In genomic region chr14:20609215-20610001, GRCh38 we compare ENCODE assay signal across 8 cellular contexts. TPM values are rescaled to one million over a fixed set of nuclear protein-coding genes. Genes with fewer than 3 reads are reported as not detected.
A peak's percentile ranks its signal among the peaks of the same experiment; 100 is the strongest.
DNase-seq lines count a peak whose midpoint lies in the region; ATAC-seq and TF ChIP-seq lines count a peak whose summit lies in the region.

No MANE protein-coding gene starts in this region.

- no peaks in the 10 kb centered on the region for H3K27me3 ChIP-seq in trophoblast cell (ENCODE audit: insufficient read depth, low read length)

- H3K27ac ChIP-seq in SK-N-MC (no peak overlapping the region), trophoblast cell (ENCODE audit: low read depth, low read length) (no peak overlapping the region)

- no peak overlapping the region for H2BK120ac ChIP-seq in trophoblast cell (ENCODE audit: insufficient read depth, low read length, poor library complexity)

- peak overlapping the region; percentile 95 for H2AFZ ChIP-seq in trophoblast cell (ENCODE audit: insufficient read depth, low read length, poor library complexity)

- DNase-seq in AG09309 (ENCODE audit: low read depth) (peak; percentile 62), NCI-H1105 (lab: John Stamatoyannopoulos, UW) (peak; percentile 79), SK-N-MC (ENCODE audit: low read depth, low spot score) (peak; percentile 89), amygdala (lab: John Stamatoyannopoulos, UW) (peak in 44 of 56 donors; percentile 16 to 88 (median 46)), left ventricle myocardium superior (peak; percentile 59), trophoblast cell (peak; percentile 69 to 98)

- no peaks in the 10 kb centered on the region for H3K79me1 ChIP-seq in trophoblast cell (ENCODE audit: low read length)

- no peak overlapping the region for H2AK5ac ChIP-seq in trophoblast cell (ENCODE audit: low read length)

- H4K91ac ChIP-seq in trophoblast cell (ENCODE audit: low read depth, low read length), result no peak overlapping the region

- H3K9me3 ChIP-seq in SK-N-MC (ENCODE audit: low read depth, low read length) (no peaks in the 10 kb centered on the region), trophoblast cell (ENCODE audit: insufficient read depth, low read depth, low read length) (no peaks in the 10 kb centered on the region)

- H2BK12ac ChIP-seq in trophoblast cell (ENCODE audit: low read length), result no peak overlapping the region

- no peaks in the 10 kb centered on the region for H3K4me1 ChIP-seq in trophoblast cell (ENCODE audit: control insufficient read depth in 1 of 2, insufficient read depth in 2 of 2, low read length in 2 of 2)

- no peak overlapping the region for H3K14ac ChIP-seq in trophoblast cell (ENCODE audit: low read length)

- H3K23ac ChIP-seq in trophoblast cell (ENCODE audit: low read length), result no peak overlapping the region

- H3K36me3 ChIP-seq in SK-N-MC (ENCODE audit: insufficient read depth, low read length), result no peaks in the 10 kb centered on the region
- H3K36me3 ChIP-seq in trophoblast cell (ENCODE audit: control insufficient read depth in 1 of 2, insufficient read depth in 2 of 2, low read length in 2 of 2), result no peaks in the 10 kb centered on the region

- H4K12ac ChIP-seq in trophoblast cell (ENCODE audit: low read depth, low read length), result peak overlapping the region; percentile 58

- H3K79me2 ChIP-seq in trophoblast cell (ENCODE audit: control insufficient read depth, insufficient read depth, low read length, poor library complexity), result peaks cover 2% of the 10 kb centered on the region

- WGBS in trophoblast cell (ENCODE audit: extremely low coverage, insufficient coverage, insufficient read length), result no CpG with 5 or more reads among the region's 44 CpGs

- intact Hi-C loops in left ventricle myocardium superior (cut with micrococcal nuclease), result loop anchor here (2.0 to 10.0 kb wide), 3 partner anchors 73 to 283 kb away; partner anchors contain the start of genes RNASE4 and TEP1

- H3K4me3 ChIP-seq in AG09309 (ENCODE audit: control insufficient read depth, low read depth, low read length), result peak overlapping the region; percentile 57
- peak overlapping the region; percentile 97 for H3K4me3 ChIP-seq in SK-N-MC
- peak overlapping the region; percentile 87 for H3K4me3 ChIP-seq in trophoblast cell (ENCODE audit: low read depth, low read length)

- H3K9ac ChIP-seq in SK-N-MC (ENCODE audit: insufficient read length) (peak overlapping the region; percentile 75), trophoblast cell (ENCODE audit: low read length) (no peak overlapping the region)

- H2BK5ac ChIP-seq in trophoblast cell (ENCODE audit: low read depth, low read length, poor library complexity), result no peak overlapping the region

- peak; percentile 90 for TF ChIP-seq CTCF in AG09309 (IDR thresholded peaks at IDR 0.05; ENCODE audit: control insufficient read depth, insufficient read depth, low read depth, low read length, missing control alignments)

- H3K4me2 ChIP-seq in trophoblast cell (ENCODE audit: low read length), result peak overlapping the region; percentile 68

- no peak overlapping the region for H4K8ac ChIP-seq in trophoblast cell (ENCODE audit: low read depth, low read length)

- H3K18ac ChIP-seq in trophoblast cell (ENCODE audit: low read length), result no peak overlapping the region

- no peak overlapping the region for H3K4ac ChIP-seq in trophoblast cell (ENCODE audit: low read depth, low read length)

- peak; percentile 22 for ATAC-seq in GM19372 (IDR thresholded peaks at IDR 0.05; ENCODE audit: low read depth, unreplicated experiment)
- ATAC-seq in left ventricle myocardium superior, result peak; percentile 65
- no peak for ATAC-seq in HG03025 (IDR thresholded peaks at IDR 0.05; ENCODE audit: low FRiP score, unreplicated experiment)

RNA-seq across cellular contexts. Expression of gene RNASE12, which starts 18.2 kb away (rescaled TPM):
- not detected for total RNA-seq in left ventricle myocardium superior
- polyA plus RNA-seq in trophoblast cell (2013), result not detected in 2 replicates

RNA-seq across cellular contexts. Expression of gene RNASE11, which starts 21.6 kb away (rescaled TPM):
- not detected for total RNA-seq in left ventricle myocardium superior
- not detected in 2 replicates for polyA plus RNA-seq in trophoblast cell (2013)

RNA-seq across cellular contexts. Expression of gene OR6S1, which starts 32.1 kb away (rescaled TPM):
- total RNA-seq in left ventricle myocardium superior, result not detected
- not detected in 2 replicates for polyA plus RNA-seq in trophoblast cell (2013)

RNA-seq across cellular contexts. Expression of gene RNASE9, which starts 48.6 kb away (rescaled TPM):
- not detected for total RNA-seq in left ventricle myocardium superior
- not detected in 2 replicates for polyA plus RNA-seq in trophoblast cell (2013)
